Comparison of ENCODE assay signal across 28 cellular contexts in the genomic region with DNA sequence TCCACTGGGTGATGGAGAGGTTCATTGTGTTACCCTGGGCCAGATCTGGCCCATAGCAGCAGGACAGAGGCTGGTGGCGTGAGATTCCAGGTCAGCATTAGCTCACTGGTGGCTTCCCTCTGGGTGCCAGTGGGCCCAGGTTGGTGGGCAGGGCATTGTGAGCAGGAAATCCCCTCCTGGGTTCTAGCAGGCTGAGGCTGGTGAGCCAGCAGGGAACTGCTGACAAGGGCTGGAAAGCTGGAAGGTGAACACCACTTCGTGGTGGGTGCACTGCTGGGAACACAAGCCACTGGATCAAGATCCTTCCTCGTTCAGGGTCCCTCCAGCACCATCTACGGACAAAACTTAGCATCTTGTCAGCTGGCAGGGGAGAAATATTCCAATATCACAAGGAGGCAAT.
"Had no signal": no experiment of that assay in that cellular context is flagged by ENCODE, and none has a peak within 500 bp of the region (broad histone marks: within the 10 kb centered on the region; RNA-seq: fewer than 3 reads in every experiment).

No MANE protein-coding gene starts in this region.

- H3K9me3 ChIP-seq: Peyer's patch, SJSA1 had no signal

- FAIRE-seq: astrocyte had no signal

- H3K36me3 Mint-ChIP-seq: activated naive CD4-positive, alpha-beta T cell treated with anti-CD3 and anti-CD28 coated beads, Interleukin-2, amount 50 U/mL, for 24 hours; WTC11 had no signal

- H3K4me3 Mint-ChIP-seq: activated CD8-positive, alpha-beta T cell treated with anti-CD3 and anti-CD28 coated beads, Interleukin-2, amount 10 ng/mL, durations not matched to agents 7 days and 5 days; activated naive CD4-positive, alpha-beta T cell treated with anti-CD3 and anti-CD28 coated beads, Interleukin-2, amount 50 U/mL, for 24 hours; activated T-cell treated with anti-CD3 and anti-CD28 coated beads, Interleukin-2, amount 50 U/mL, for 24 hours; activated T-helper 1 cell treated with anti-CD3 and anti-CD28 coated beads, Interleukin-12 subunit alpha, Interleukin-12 subunit beta, Interleukin-2, Interleukin-4 antibody, amounts not matched to agents 30 ng/mL and 10 ng/mL and 1 ng/mL, durations not matched to agents 14 hours and 24 hours and 36 hours; brain; T-helper 1 cell treated with Interleukin-12 subunit alpha and Interleukin-12 subunit beta and Interleukin-4 antibody, amounts not matched to agents 30 μg/mL and 1 μg/mL, for 36 hours; WTC11 had no signal

- H3K27ac Mint-ChIP-seq: activated CD8-positive, alpha-beta T cell treated with anti-CD3 and anti-CD28 coated beads, Interleukin-2, amount 10 ng/mL, durations not matched to agents 7 days and 5 days; activated naive CD4-positive, alpha-beta T cell treated with anti-CD3 and anti-CD28 coated beads, Interleukin-2, amount 50 U/mL, for 24 hours; activated T-cell treated with anti-CD3 and anti-CD28 coated beads, Interleukin-2, amount 50 U/mL, for 24 hours; activated T-helper 1 cell treated with anti-CD3 and anti-CD28 coated beads, Interleukin-12 subunit alpha, Interleukin-12 subunit beta, Interleukin-2, Interleukin-4 antibody, amounts not matched to agents 30 ng/mL and 10 ng/mL and 1 ng/mL, durations not matched to agents 14 hours and 24 hours and 36 hours; brain; T-helper 1 cell treated with Interleukin-12 subunit alpha and Interleukin-12 subunit beta and Interleukin-4 antibody, amounts not matched to agents 30 μg/mL and 1 μg/mL, for 36 hours; WTC11 had no signal

- H3K4me1 Mint-ChIP-seq: activated naive CD4-positive, alpha-beta T cell treated with anti-CD3 and anti-CD28 coated beads, Interleukin-2, amount 50 U/mL, for 24 hours; WTC11 had no signal

- DNase-seq: activated CD4-positive, alpha-beta T cell treated with anti-CD3 and anti-CD28 coated beads for 48 hours; activated CD4-positive, alpha-beta T cell treated with anti-CD3 and anti-CD28 coated beads, Interleukin-2, amount 50 U/mL, for 4 hours; activated CD4-positive, CD25-positive, alpha-beta regulatory T cell treated with anti-CD3 and anti-CD28 coated beads, Interleukin-2, amount 50 U/mL, for 72 hours; activated CD8-positive, alpha-beta T cell treated with anti-CD3 and anti-CD28 coated beads, Interleukin-2, amount 10 ng/mL, durations not matched to agents 7 days and 5 days; activated effector memory CD4-positive, alpha-beta T cell treated with Interleukin-2 at 50 U/mL for 16 hours; activated naive CD4-positive, alpha-beta T cell; activated T-cell treated with anti-CD3 and anti-CD28 coated beads, Interleukin-2, amount 50 U/mL, for 24 hours; cerebellar nuclear complex; Kasumi-1; KBM-7; MV-4-11; NCI-H1092 treated with DMSO at 0.1 percent for 48 hours; NCI-H1417 treated with DMSO at 0.1 percent for 48 hours; NCI-H1694; NCI-H2029; NCI-H2107; NCI-H2171 treated with DMSO at 0.1 percent for 48 hours; NCI-H226; SHP77 had no signal

- H3K36me3 ChIP-seq: cardiac muscle cell, Peyer's patch, SJSA1 had no signal

- H3K4me1 ChIP-seq: Peyer's patch, SJSA1 had no signal

- H3K27me3 Mint-ChIP-seq: activated naive CD4-positive, alpha-beta T cell treated with anti-CD3 and anti-CD28 coated beads, Interleukin-2, amount 50 U/mL, for 24 hours; activated T-cell treated with anti-CD3 and anti-CD28 coated beads, Interleukin-2, amount 50 U/mL, for 24 hours; brain had no signal

- H3K27ac ChIP-seq: cardiac muscle cell, Peyer's patch, SJSA1 had no signal

- H3K9me3 Mint-ChIP-seq: activated naive CD4-positive, alpha-beta T cell treated with anti-CD3 and anti-CD28 coated beads, Interleukin-2, amount 50 U/mL, for 24 hours; activated T-cell treated with anti-CD3 and anti-CD28 coated beads, Interleukin-2, amount 50 U/mL, for 24 hours; activated T-helper 1 cell treated with anti-CD3 and anti-CD28 coated beads, Interleukin-12 subunit alpha, Interleukin-12 subunit beta, Interleukin-2, Interleukin-4 antibody, amounts not matched to agents 30 ng/mL and 10 ng/mL and 1 ng/mL, durations not matched to agents 14 hours and 24 hours and 36 hours; T-helper 1 cell treated with Interleukin-12 subunit alpha and Interleukin-12 subunit beta and Interleukin-4 antibody, amounts not matched to agents 30 μg/mL and 1 μg/mL, for 36 hours had no signal

- ATAC-seq: activated CD8-positive, alpha-beta T cell treated with anti-CD3 and anti-CD28 coated beads, Interleukin-2, amount 10 ng/mL, durations not matched to agents 7 days and 5 days; WTC11 had no signal

- H3K4me3 ChIP-seq: cardiac muscle cell, Peyer's patch, SJSA1 had no signal
